11 cellular contexts compared by ENCODE assay signal in the genomic region with DNA sequence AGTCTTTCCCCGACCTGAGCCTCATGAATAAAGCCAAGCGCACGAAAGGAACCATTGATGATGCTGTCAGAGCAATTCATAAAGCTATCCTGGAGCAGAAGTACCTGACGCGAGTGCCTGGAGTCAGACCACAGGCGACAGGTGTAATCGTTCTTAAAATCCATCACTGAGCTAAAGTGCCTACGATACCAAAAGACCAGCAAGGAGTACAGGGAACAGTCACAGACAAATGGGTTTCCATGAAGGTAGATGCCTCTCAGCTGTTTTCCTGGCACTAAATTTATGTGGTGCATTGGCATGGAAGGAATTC. TPM values are rescaled to one million over a fixed set of nuclear protein-coding genes. Genes with fewer than 3 reads are reported as not detected.
DNase-seq lines count a peak whose midpoint lies in the region; ATAC-seq and TF ChIP-seq lines count a peak whose summit lies in the region.
"Had no signal": no experiment of that assay in that cellular context is flagged by ENCODE, and none has a peak within 500 bp of the region (broad histone marks: within the 10 kb centered on the region; RNA-seq: fewer than 3 reads in every experiment).

No MANE protein-coding gene starts in this region.

- H3K4me3 Mint-ChIP-seq in CD8-positive, alpha-beta memory T cell, result peak overlapping the region; percentile 88 to 97 (median 92)
- no peak overlapping the region for H3K4me3 Mint-ChIP-seq in endodermal cell
- peak overlapping the region; percentile 83 for H3K4me3 Mint-ChIP-seq in progenitor cell of endocrine pancreas (ENCODE audit: low read depth)

- TF ChIP-seq CTCF in RWPE2 (IDR thresholded peaks at IDR 0.05; ENCODE audit: poor library complexity, severe bottlenecking) (no peak), endodermal cell (conservative IDR thresholded peaks at IDR 0.05) (no peak), progenitor cell of endocrine pancreas (IDR thresholded peaks at IDR 0.05; ENCODE audit: unreplicated experiment) (no peak)

- H3K4me1 ChIP-seq in CD8-positive, alpha-beta memory T cell (ENCODE audit: insufficient read depth, low read length), result peaks cover 43% of the 10 kb centered on the region
- H3K4me1 ChIP-seq in RWPE2 (ENCODE audit: insufficient read depth, poor library complexity, severe bottlenecking) (peaks cover 44% of the 10 kb centered on the region), endodermal cell (ENCODE audit: control insufficient read depth, insufficient read depth, low read length) (peaks cover 6% of the 10 kb centered on the region)

- peaks cover 0 to 24% (median 3%) of the 10 kb centered on the region in 3 donors for H3K36me3 Mint-ChIP-seq in CD8-positive, alpha-beta memory T cell
- H3K36me3 Mint-ChIP-seq in endodermal cell (ENCODE audit: low read depth) (no peaks in the 10 kb centered on the region), progenitor cell of endocrine pancreas (ENCODE audit: insufficient read depth) (no peaks in the 10 kb centered on the region)

- POLR2A ChIA-PET in CD8-positive, alpha-beta memory T cell (lab: Charles Lee), result interaction anchor here (0.5 to 3.4 kb wide), 6 partner anchors 115 to 808 kb away, joined by 3 to 45 read pairs (median 11); no protein-coding TSS in a partner anchor

- no peaks in the 10 kb centered on the region for H3K27me3 ChIP-seq in CD8-positive, alpha-beta memory T cell (ENCODE audit: insufficient read depth, low read length, poor library complexity, severe bottlenecking)
- H3K27me3 ChIP-seq in RWPE2 (ENCODE audit: insufficient read depth, poor library complexity, severe bottlenecking) (no peaks in the 10 kb centered on the region), endodermal cell (ENCODE audit: control insufficient read depth, insufficient read depth, low read length, poor library complexity, severe bottlenecking) (peaks cover 19% of the 10 kb centered on the region)

- no peaks in the 10 kb centered on the region for H3K9me3 ChIP-seq in CD8-positive, alpha-beta memory T cell (ENCODE audit: low read length)
- no peaks in the 10 kb centered on the region for H3K9me3 ChIP-seq in RWPE2 (ENCODE audit: severe bottlenecking)
- no peaks in the 10 kb centered on the region for H3K9me3 ChIP-seq in endodermal cell (ENCODE audit: control insufficient read depth, low read length)

- no peak overlapping the region for H3K27ac ChIP-seq in CD8-positive, alpha-beta memory T cell (ENCODE audit: low read depth, low read length)
- H3K27ac ChIP-seq in RWPE2 (ENCODE audit: poor library complexity, severe bottlenecking) (peak overlapping the region; percentile 99), endodermal cell (ENCODE audit: low read depth, low read length) (no peak overlapping the region)

- ATAC-seq in RWPE2 (ENCODE audit: low read depth) (no peak), GM19397 (IDR thresholded peaks at IDR 0.05; ENCODE audit: unreplicated experiment) (no peak)
- ATAC-seq: HCT116 had no signal

- H3K4me3 ChIP-seq in CD8-positive, alpha-beta memory T cell (ENCODE audit: low read length), result peak overlapping the region; percentile 70
- peak overlapping the region; percentile 82 for H3K4me3 ChIP-seq in RWPE2 (ENCODE audit: severe bottlenecking)
- H3K4me3 ChIP-seq in endodermal cell (ENCODE audit: low read length), result peak overlapping the region; percentile 89

- 92 to 98% methylated on average over 7 to 8 of the region's 8 CpGs for WGBS in endodermal cell (ENCODE audit: insufficient coverage in 1 of 2, insufficient read length in 1 of 2), 2 experiments

- DNase-seq in CD8-positive, alpha-beta memory T cell, result no peak
- no peak for DNase-seq in RWPE2 (ENCODE audit: low spot score)
- DNase-seq in endodermal cell, result no peak
- no peak for DNase-seq in progenitor cell of endocrine pancreas (ENCODE audit: low spot score, unreplicated experiment)
- no peak for DNase-seq in H4 (ENCODE audit: low spot score)
- DNase-seq in dermis blood vessel endothelial cell, result no peak
- no peak for DNase-seq in SW480 (ENCODE audit: low spot score)
- DNase-seq: NCI-H1694 had no signal

- H3K9me3 Mint-ChIP-seq in CD8-positive, alpha-beta memory T cell, result no peaks in the 10 kb centered on the region
- no peaks in the 10 kb centered on the region for H3K9me3 Mint-ChIP-seq in endodermal cell
- H3K9me3 Mint-ChIP-seq in progenitor cell of endocrine pancreas (ENCODE audit: low read depth), result no peaks in the 10 kb centered on the region
- H3K9me3 Mint-ChIP-seq: stimulated activated memory B cell treated with anti-CD40 and anti-IgM and Interleukin-4, amounts not matched to agents 10 μg/mL and 1 μg/mL and 100 μg/mL, for 72 hours had no signal

- H3K9ac ChIP-seq in endodermal cell (ENCODE audit: extremely low read depth, low read length, poor library complexity, severe bottlenecking), result no peak overlapping the region

- peaks cover 0 to 5% of the 10 kb centered on the region in 2 donors for H3K27me3 Mint-ChIP-seq in CD8-positive, alpha-beta memory T cell
- H3K27me3 Mint-ChIP-seq in endodermal cell (ENCODE audit: insufficient read depth) (peaks cover 11% of the 10 kb centered on the region), progenitor cell of endocrine pancreas (peaks cover 60% of the 10 kb centered on the region)
- H3K27me3 Mint-ChIP-seq: stimulated activated memory B cell treated with anti-CD40 and anti-IgM and Interleukin-4, amounts not matched to agents 10 μg/mL and 1 μg/mL and 100 μg/mL, for 72 hours had no signal

- H3K4me1 Mint-ChIP-seq in CD8-positive, alpha-beta memory T cell, result peaks cover 59 to 64% (median 64%) of the 10 kb centered on the region in 3 donors
- peaks cover 41% of the 10 kb centered on the region for H3K4me1 Mint-ChIP-seq in endodermal cell
- peaks cover 14% of the 10 kb centered on the region for H3K4me1 Mint-ChIP-seq in progenitor cell of endocrine pancreas (ENCODE audit: low read depth)

- CTCF ChIA-PET in CD8-positive, alpha-beta memory T cell (lab: Charles Lee), result interaction anchor here (0.6 to 4.2 kb wide), 10 partner anchors 7 to 319 kb away, joined by 3 to 31 read pairs (median 8); no protein-coding TSS in a partner anchor

- H3K27ac Mint-ChIP-seq in CD8-positive, alpha-beta memory T cell, result peak overlapping the region in 4 of 8 donors; percentile 65 to 90 (median 72)
- H3K27ac Mint-ChIP-seq in endodermal cell (no peak overlapping the region), progenitor cell of endocrine pancreas (no peak overlapping the region)

- H3K36me3 ChIP-seq in CD8-positive, alpha-beta memory T cell (ENCODE audit: insufficient read depth, low read length), result no peaks in the 10 kb centered on the region
- H3K36me3 ChIP-seq in RWPE2 (ENCODE audit: low read depth) (peaks cover 30% of the 10 kb centered on the region), endodermal cell (ENCODE audit: control insufficient read depth, insufficient read depth, low read length) (no peaks in the 10 kb centered on the region)

RNA-seq across cellular contexts. Expression of a gene that starts 1.4 kb away (rescaled TPM):
- 10 to 100 TPM; 52.8 to 56.9 TPM for total RNA-seq in CD8-positive, alpha-beta memory T cell
- polyA plus RNA-seq in CD8-positive, alpha-beta memory T cell, result 73.3 TPM
- total RNA-seq in endodermal cell (1 to 10 TPM; 2.5 to 7.0 TPM), progenitor cell of endocrine pancreas (0.91 and 1.1 TPM in 2 replicates), dermis blood vessel endothelial cell (0.19 and 0.51 TPM in 2 replicates)
- 2.7 TPM for polyA plus RNA-seq in endodermal cell (2013, experiment 1 of 2)
- polyA plus RNA-seq in endodermal cell (2013, experiment 2 of 2), result 2.0 TPM
- total RNA-seq in H4 (2014; rRNA removed; shearing (Covaris generic)), result 1.1 TPM in 1 of 2 replicates, not detected in the other

RNA-seq across cellular contexts. Expression of a gene that starts 1.7 kb away (rescaled TPM):
- total RNA-seq in CD8-positive, alpha-beta memory T cell, result 10 to 100 TPM; 16.2 to 16.6 TPM
- 23.7 TPM for polyA plus RNA-seq in CD8-positive, alpha-beta memory T cell
- total RNA-seq in endodermal cell (1 to 10 TPM; 6.4 to 7.8 TPM), progenitor cell of endocrine pancreas (9.3 and 10.7 TPM in 2 replicates), dermis blood vessel endothelial cell (4.2 and 4.8 TPM in 2 replicates)
- 10.4 TPM for polyA plus RNA-seq in endodermal cell (2013, experiment 1 of 2)
- polyA plus RNA-seq in endodermal cell (2013, experiment 2 of 2), result 10.8 TPM
- 44.3 and 47.4 TPM in 2 replicates for total RNA-seq in H4 (2014; rRNA removed; shearing (Covaris generic))

Comparison
In these comparisons a context has a peak if more than half of its experiments do, and no peak if none do; other contexts are left out.
1. RNA of a gene that starts 1.4 kb away (total RNA-seq): 52.8 to 56.9 TPM in CD8-positive, alpha-beta memory T cell; 2.5 to 7.0 TPM in endodermal cell, 1.1 TPM in H4, 0.91 to 1.1 TPM in progenitor cell of endocrine pancreas and 0.19 to 0.51 TPM in dermis blood vessel endothelial cell; every median in the first group is over 4 times any median in the second.
2. Peak in every context shown above with its lines, with median percentiles within 50 percentile points of each other: H3K4me3 ChIP-seq.